Comparison of ENCODE assay signal across 8 cellular contexts in the genomic region with DNA sequence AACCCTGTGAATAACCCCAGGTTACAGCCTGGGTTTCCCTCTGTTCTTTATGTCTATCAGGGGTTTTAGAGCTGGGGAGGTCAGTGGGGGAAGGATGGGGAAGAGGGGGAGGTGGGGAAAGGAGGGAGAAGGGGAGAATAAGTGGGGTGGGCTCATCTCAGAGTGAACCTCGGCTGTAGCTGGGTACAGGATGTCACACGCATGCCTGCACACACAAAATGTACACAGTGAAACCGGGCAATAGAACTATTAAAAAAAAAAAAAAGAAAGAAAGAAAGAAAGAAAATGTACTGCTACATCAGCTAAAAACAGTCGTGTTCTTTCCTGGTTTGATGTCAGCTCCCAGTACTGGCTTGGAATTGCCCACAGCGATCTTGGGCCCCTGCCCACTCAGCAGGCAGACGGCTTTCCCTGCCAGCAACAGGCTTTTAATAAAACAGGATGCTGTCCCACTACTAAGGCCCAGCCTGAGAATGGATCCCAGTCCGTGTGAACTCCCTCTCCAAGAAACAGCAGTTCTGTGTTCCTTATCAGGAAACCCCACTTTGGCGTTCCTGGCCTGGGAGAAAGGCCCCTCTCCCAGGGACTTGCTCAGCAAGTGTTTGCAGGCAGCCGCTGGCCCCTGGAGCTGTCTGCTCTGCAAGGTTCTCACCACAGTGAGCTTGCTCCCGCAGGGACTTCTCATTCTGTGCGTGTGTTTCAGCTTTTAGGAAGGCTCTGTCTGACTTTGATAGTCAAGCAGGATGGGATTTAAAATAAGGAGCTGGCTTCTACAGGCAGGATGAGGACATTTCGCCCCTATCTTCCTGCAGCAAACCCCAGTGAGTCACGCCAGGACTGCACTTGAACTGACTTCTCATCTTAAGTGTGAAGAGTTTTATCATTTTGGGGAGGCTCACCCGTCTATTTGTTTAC.
DNase-seq lines count a peak whose midpoint lies in the region; ATAC-seq and TF ChIP-seq lines count a peak whose summit lies in the region.
"Not testable (repeated sequence)": the region's sequence is repeated elsewhere in the genome, so short reads cannot be mapped to it uniquely, and the experiment has no call there.

No MANE protein-coding gene starts in this region.

- intact Hi-C loops in ascending aorta (cut with DNase I); lower lobe of right lung (cut with DNase I); upper lobe of right lung (cut with DNase I): not testable (repeated sequence)

- H3K27me3 Mint-ChIP-seq in endothelial cell (ENCODE audit: unreplicated experiment), result not testable (repeated sequence)

- H3K4me1 Mint-ChIP-seq in endothelial cell (ENCODE audit: unreplicated experiment), result not testable (repeated sequence)

- not testable (repeated sequence) for H3K27ac Mint-ChIP-seq in endothelial cell (ENCODE audit: unreplicated experiment)

- not testable (repeated sequence) for H3K36me3 Mint-ChIP-seq in endothelial cell (ENCODE audit: low read depth, unreplicated experiment)

- DNase-seq in M059J (ENCODE audit: low read depth), result peak; percentile 43
- peak; percentile 34 to 80 for DNase-seq in ascending aorta (ENCODE audit: low spot score in 2 of 2)
- DNase-seq in endothelial cell (ENCODE audit: low spot score), result peak; percentile 11
- peak in 1 of 2 donors; percentile 61 for DNase-seq in cardiac muscle cell (ENCODE audit: low read depth in 1 of 2, low spot score in 1 of 2)
- not testable (repeated sequence) for DNase-seq in lower lobe of right lung, upper lobe of right lung
- DNase-seq in pulmonary artery endothelial cell (ENCODE audit: low read depth, low spot score), result peak; percentile 3

- not testable (repeated sequence) for TF ChIP-seq CTCF in ascending aorta (IDR thresholded peaks at IDR 0.05); endothelial cell (IDR thresholded peaks at IDR 0.05; ENCODE audit: unreplicated experiment); cardiac muscle cell (IDR thresholded peaks at IDR 0.05; ENCODE audit: low read depth, low read length); lower lobe of right lung (IDR thresholded peaks at IDR 0.05); upper lobe of right lung (IDR thresholded peaks at IDR 0.05)

- H3K4me1 ChIP-seq in BLaER1; ascending aorta; cardiac muscle cell (ENCODE audit: low read depth); lower lobe of right lung; upper lobe of right lung: not testable (repeated sequence)

- not testable (repeated sequence) for H3K27ac ChIP-seq in BLaER1, lower lobe of right lung, upper lobe of right lung
- H3K27ac ChIP-seq in ascending aorta, result peak overlapping the region; percentile 59 to 65
- H3K27ac ChIP-seq in cardiac muscle cell, result peak overlapping the region; percentile 70

- not testable (repeated sequence) for H4K20me1 ChIP-seq in BLaER1

- H3K4me2 ChIP-seq in BLaER1, result peak overlapping the region; percentile 47; the same call in 1 of the 2 replicates

- not testable (repeated sequence) for H3K9me3 Mint-ChIP-seq in endothelial cell (ENCODE audit: unreplicated experiment)

- not testable (repeated sequence) for H3K4me3 ChIP-seq in BLaER1, cardiac muscle cell, lower lobe of right lung, upper lobe of right lung
- peak overlapping the region in 1 of 2 donors; percentile 22 for H3K4me3 ChIP-seq in ascending aorta

- not testable (repeated sequence) for H3K36me3 ChIP-seq in BLaER1, ascending aorta, cardiac muscle cell, lower lobe of right lung, upper lobe of right lung

- H3K9me3 ChIP-seq in BLaER1; ascending aorta; cardiac muscle cell (ENCODE audit: low read depth); lower lobe of right lung; upper lobe of right lung: not testable (repeated sequence)

- not testable (repeated sequence) for H3K9ac ChIP-seq in BLaER1

- H3K4me3 Mint-ChIP-seq in endothelial cell (ENCODE audit: unreplicated experiment), result not testable (repeated sequence)

- ATAC-seq in lower lobe of right lung (peak; percentile 57 to 72), upper lobe of right lung (peak; percentile 61)

- not testable (repeated sequence) for H3K27me3 ChIP-seq in BLaER1; ascending aorta; cardiac muscle cell; lower lobe of right lung (ENCODE audit: low read depth); upper lobe of right lung
